28 cellular contexts compared by ENCODE assay signal in the genomic region with DNA sequence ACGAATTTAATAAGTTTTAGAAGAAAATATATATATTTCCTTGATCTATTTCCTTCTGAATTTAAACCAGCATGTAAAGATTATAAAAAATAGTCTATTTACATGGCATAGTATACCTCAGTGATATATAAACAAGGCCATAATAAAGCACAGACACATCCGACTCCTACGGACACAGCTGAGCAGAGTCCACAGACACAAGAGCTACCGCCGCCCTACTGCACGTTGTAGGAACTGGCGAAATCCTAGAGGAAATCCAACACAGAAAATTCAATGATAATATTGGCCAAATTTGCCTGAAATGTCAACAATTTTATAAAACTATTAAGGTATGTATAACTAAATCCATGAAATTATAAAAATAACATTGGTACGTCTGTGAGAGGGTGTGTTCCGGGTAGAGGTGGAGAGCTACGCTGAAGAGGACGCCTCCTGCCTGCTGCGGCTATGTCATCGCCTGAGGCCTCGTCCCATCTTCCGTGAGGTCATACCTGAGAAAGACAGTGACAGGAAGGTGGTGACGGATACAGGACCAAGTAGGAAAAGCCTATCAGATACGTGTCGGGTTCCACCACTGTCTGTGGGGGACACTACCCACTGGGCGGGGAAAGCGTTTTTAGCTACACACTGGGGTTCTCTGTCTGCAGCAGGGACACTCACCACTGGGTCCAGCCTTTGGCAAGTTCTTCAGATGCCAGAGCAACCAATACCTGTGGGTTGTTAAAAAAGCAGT. TPM values are rescaled to one million over a fixed set of nuclear protein-coding genes. Genes with fewer than 3 reads are reported as not detected.
DNase-seq lines count a peak whose midpoint lies in the region; ATAC-seq and TF ChIP-seq lines count a peak whose summit lies in the region.
"Had no signal": no experiment of that assay in that cellular context is flagged by ENCODE, and none has a peak within 500 bp of the region (broad histone marks: within the 10 kb centered on the region; RNA-seq: fewer than 3 reads in every experiment).

No MANE protein-coding gene starts in this region.

- no peaks in the 10 kb centered on the region for H3K4me1 ChIP-seq in right cardiac atrium (ENCODE audit: control insufficient read depth, insufficient read depth, low read length)
- H3K4me1 ChIP-seq: body of pancreas, colonic mucosa, psoas muscle, stomach had no signal

- intact Hi-C loops in activated CD8-positive, alpha-beta T cell treated with anti-CD3 and anti-CD28 coated beads for 36 hours (cut with micrococcal nuclease): no loop called here
- intact Hi-C loops in right cardiac atrium (cut with DNase I): no loop called here

- ATAC-seq in activated CD8-positive, alpha-beta T cell treated with anti-CD3 and anti-CD28 coated beads, Interleukin-2, amount 10 ng/mL, durations not matched to agents 7 days and 5 days: no peak
- no peak for ATAC-seq in activated CD8-positive, alpha-beta T cell treated with anti-CD3 and anti-CD28 coated beads for 36 hours
- ATAC-seq in stimulated activated effector memory CD8-positive, alpha-beta T cell treated with anti-CD3 and anti-CD28 coated beads, Interleukin-12 subunit alpha, Interleukin-12 subunit beta, amount 100 ng/mL, for 72 hours: no peak
- no peak for ATAC-seq in right cardiac atrium
- ATAC-seq: activated T-cell treated with anti-CD3 and anti-CD28 coated beads, Interleukin-2, amount 50 U/mL, for 72 hours; body of pancreas; naive thymus-derived CD8-positive, alpha-beta T cell; T-cell had no signal

- H3K9me3 Mint-ChIP-seq in activated CD8-positive, alpha-beta T cell treated with anti-CD3 and anti-CD28 coated beads, Interleukin-2, amount 10 ng/mL, durations not matched to agents 7 days and 5 days (ENCODE audit: insufficient read depth): no peaks in the 10 kb centered on the region
- no peaks in the 10 kb centered on the region for H3K9me3 Mint-ChIP-seq in activated CD8-positive, alpha-beta T cell treated with anti-CD3 and anti-CD28 coated beads for 36 hours
- no peaks in the 10 kb centered on the region for H3K9me3 Mint-ChIP-seq in endothelial cell (ENCODE audit: unreplicated experiment)
- H3K9me3 Mint-ChIP-seq in stimulated activated effector memory CD8-positive, alpha-beta T cell treated with anti-CD3 and anti-CD28 coated beads, Interleukin-12 subunit alpha, Interleukin-12 subunit beta, amount 100 ng/mL, for 72 hours: no peaks in the 10 kb centered on the region
- H3K9me3 Mint-ChIP-seq: activated naive CD8-positive, alpha-beta T cell treated with anti-CD3 and anti-CD28 coated beads, Interleukin-2, amount 10 ng/mL, durations not matched to agents 7 days and 5 days; activated T-cell treated with anti-CD3 and anti-CD28 coated beads, Interleukin-2, amount 50 U/mL, for 72 hours; CD4-positive, CD25-positive, alpha-beta regulatory T cell; memory B cell; naive thymus-derived CD8-positive, alpha-beta T cell; T-cell had no signal

- no peak overlapping the region for H3K27ac ChIP-seq in right cardiac atrium (ENCODE audit: low read length)
- H3K27ac ChIP-seq: body of pancreas, colonic mucosa, psoas muscle, skin epidermis, stomach had no signal

- no peaks in the 10 kb centered on the region for H3K27me3 Mint-ChIP-seq in activated CD8-positive, alpha-beta T cell treated with anti-CD3 and anti-CD28 coated beads, Interleukin-2, amount 10 ng/mL, durations not matched to agents 7 days and 5 days (ENCODE audit: low read depth)
- no peaks in the 10 kb centered on the region for H3K27me3 Mint-ChIP-seq in activated CD8-positive, alpha-beta T cell treated with anti-CD3 and anti-CD28 coated beads for 36 hours
- peaks cover 3% of the 10 kb centered on the region for H3K27me3 Mint-ChIP-seq in endothelial cell (ENCODE audit: unreplicated experiment)
- H3K27me3 Mint-ChIP-seq: activated naive CD8-positive, alpha-beta T cell treated with anti-CD3 and anti-CD28 coated beads, Interleukin-2, amount 10 ng/mL, durations not matched to agents 7 days and 5 days; CD4-positive, CD25-positive, alpha-beta regulatory T cell; memory B cell; naive thymus-derived CD8-positive, alpha-beta T cell; T-cell had no signal

- CTCF ChIA-PET in activated CD8-positive, alpha-beta T cell treated with anti-CD3 and anti-CD28 coated beads, Interleukin-2, amount 10 ng/mL, durations not matched to agents 7 days and 5 days (lab: Charles Lee): interaction anchor here (0.6 to 1.8 kb wide), 6 partner anchors 12 to 243 kb away, joined by 3 to 7 read pairs (median 4); no protein-coding TSS in a partner anchor
- CTCF ChIA-PET in activated CD8-positive, alpha-beta T cell treated with anti-CD3 and anti-CD28 coated beads for 36 hours (lab: Charles Lee): interaction anchor here (2.1 kb wide), 1 partner anchor 14 kb away, joined by 4 read pairs; no protein-coding TSS in a partner anchor

- no peaks in the 10 kb centered on the region for H3K27me3 ChIP-seq in right cardiac atrium (ENCODE audit: control insufficient read depth, insufficient read depth)
- H3K27me3 ChIP-seq: body of pancreas, colonic mucosa, stomach had no signal

- peak overlapping the region; percentile 44 for H3K27ac Mint-ChIP-seq in activated CD8-positive, alpha-beta T cell treated with anti-CD3 and anti-CD28 coated beads, Interleukin-2, amount 10 ng/mL, durations not matched to agents 7 days and 5 days
- no peak overlapping the region for H3K27ac Mint-ChIP-seq in activated CD8-positive, alpha-beta T cell treated with anti-CD3 and anti-CD28 coated beads for 36 hours
- H3K27ac Mint-ChIP-seq in endothelial cell (ENCODE audit: unreplicated experiment): peak overlapping the region; percentile 21
- H3K27ac Mint-ChIP-seq in stimulated activated effector memory CD8-positive, alpha-beta T cell treated with anti-CD3 and anti-CD28 coated beads, Interleukin-12 subunit alpha, Interleukin-12 subunit beta, amount 100 ng/mL, for 72 hours: peak overlapping the region; percentile 4
- H3K27ac Mint-ChIP-seq: activated naive CD8-positive, alpha-beta T cell treated with anti-CD3 and anti-CD28 coated beads, Interleukin-2, amount 10 ng/mL, durations not matched to agents 7 days and 5 days; memory B cell had no signal

- DNase-seq in activated CD8-positive, alpha-beta T cell treated with anti-CD3 and anti-CD28 coated beads, Interleukin-2, amount 10 ng/mL, durations not matched to agents 7 days and 5 days: no peak
- DNase-seq in activated CD8-positive, alpha-beta T cell treated with anti-CD3 and anti-CD28 coated beads for 36 hours: no peak
- DNase-seq in LNCaP clone FGC (ENCODE audit: low read depth) (no peak), endothelial cell (ENCODE audit: low spot score) (no peak), right cardiac atrium (no peak)
- peak in 1 of 2 donors; percentile 40 for DNase-seq in stimulated activated effector memory CD8-positive, alpha-beta T cell treated with anti-CD3 and anti-CD28 coated beads, Interleukin-12 subunit alpha, Interleukin-12 subunit beta, amount 100 ng/mL, for 72 hours (ENCODE audit: low spot score in 2 of 2)
- no peak for DNase-seq in stimulated activated naive CD4-positive, alpha-beta T cell (lab: John Stamatoyannopoulos, UW)
- no peak for DNase-seq in stimulated activated CD4-positive, alpha-beta T cell treated with anti-CD3 and anti-CD28 coated beads, Interleukin-4, amount 100 ng/mL, for 4 hours
- DNase-seq: ACHN; activated CD4-positive, alpha-beta T cell treated with anti-CD3 and anti-CD28 coated beads, Interleukin-2, amount 50 U/mL, for 48 hours; activated naive CD8-positive, alpha-beta T cell treated with anti-CD3 and anti-CD28 coated beads, Interleukin-2, amount 10 ng/mL, durations not matched to agents 7 days and 5 days; activated T-cell treated with anti-CD3 and anti-CD28 coated beads, Interleukin-2, amount 50 U/mL, for 72 hours; body of pancreas; CD4-positive, CD25-positive, alpha-beta regulatory T cell; colonic mucosa; DMS79 treated with DMSO at 0.1 percent for 48 hours; KG1; kidney; naive thymus-derived CD8-positive, alpha-beta T cell; NCI-H1105; NCI-H2107; NCI-H524; psoas muscle; Right ventricle myocardium superior; stomach; T-cell had no signal

- H3K9me3 ChIP-seq in right cardiac atrium (ENCODE audit: control insufficient read depth, low read length): no peaks in the 10 kb centered on the region
- H3K9me3 ChIP-seq: body of pancreas, colonic mucosa, psoas muscle, stomach had no signal

- H3K36me3 Mint-ChIP-seq in activated CD8-positive, alpha-beta T cell treated with anti-CD3 and anti-CD28 coated beads, Interleukin-2, amount 10 ng/mL, durations not matched to agents 7 days and 5 days (ENCODE audit: low read depth): peaks cover 58% of the 10 kb centered on the region
- H3K36me3 Mint-ChIP-seq in activated CD8-positive, alpha-beta T cell treated with anti-CD3 and anti-CD28 coated beads for 36 hours (ENCODE audit: low read depth): peaks cover 30% of the 10 kb centered on the region
- peaks cover 29% of the 10 kb centered on the region for H3K36me3 Mint-ChIP-seq in endothelial cell (ENCODE audit: low read depth, unreplicated experiment)
- peaks cover 93% of the 10 kb centered on the region for H3K36me3 Mint-ChIP-seq in stimulated activated effector memory CD8-positive, alpha-beta T cell treated with anti-CD3 and anti-CD28 coated beads, Interleukin-12 subunit alpha, Interleukin-12 subunit beta, amount 100 ng/mL, for 72 hours

- POLR2A ChIA-PET in activated CD8-positive, alpha-beta T cell treated with anti-CD3 and anti-CD28 coated beads, Interleukin-2, amount 10 ng/mL, durations not matched to agents 7 days and 5 days (lab: Charles Lee): no interaction called here
- POLR2A ChIA-PET in activated CD8-positive, alpha-beta T cell treated with anti-CD3 and anti-CD28 coated beads for 36 hours (lab: Charles Lee): no interaction called here

- H3K4me1 Mint-ChIP-seq in activated CD8-positive, alpha-beta T cell treated with anti-CD3 and anti-CD28 coated beads, Interleukin-2, amount 10 ng/mL, durations not matched to agents 7 days and 5 days (ENCODE audit: low read depth): peaks cover 14% of the 10 kb centered on the region
- H3K4me1 Mint-ChIP-seq in activated CD8-positive, alpha-beta T cell treated with anti-CD3 and anti-CD28 coated beads for 36 hours (ENCODE audit: low read depth): peaks cover 2% of the 10 kb centered on the region
- H3K4me1 Mint-ChIP-seq in endothelial cell (ENCODE audit: unreplicated experiment): peaks cover 6% of the 10 kb centered on the region
- peaks cover 10% of the 10 kb centered on the region for H3K4me1 Mint-ChIP-seq in stimulated activated effector memory CD8-positive, alpha-beta T cell treated with anti-CD3 and anti-CD28 coated beads, Interleukin-12 subunit alpha, Interleukin-12 subunit beta, amount 100 ng/mL, for 72 hours
- H3K4me1 Mint-ChIP-seq: memory B cell, T-cell had no signal

- H3K4me3 Mint-ChIP-seq in activated CD8-positive, alpha-beta T cell treated with anti-CD3 and anti-CD28 coated beads, Interleukin-2, amount 10 ng/mL, durations not matched to agents 7 days and 5 days: no peak overlapping the region
- no peak overlapping the region for H3K4me3 Mint-ChIP-seq in activated CD8-positive, alpha-beta T cell treated with anti-CD3 and anti-CD28 coated beads for 36 hours
- H3K4me3 Mint-ChIP-seq in endothelial cell (ENCODE audit: unreplicated experiment): no peak overlapping the region
- H3K4me3 Mint-ChIP-seq in stimulated activated effector memory CD8-positive, alpha-beta T cell treated with anti-CD3 and anti-CD28 coated beads, Interleukin-12 subunit alpha, Interleukin-12 subunit beta, amount 100 ng/mL, for 72 hours: no peak overlapping the region
- H3K4me3 Mint-ChIP-seq: activated naive CD8-positive, alpha-beta T cell treated with anti-CD3 and anti-CD28 coated beads, Interleukin-2, amount 10 ng/mL, durations not matched to agents 7 days and 5 days; activated T-cell treated with anti-CD3 and anti-CD28 coated beads, Interleukin-2, amount 50 U/mL, for 72 hours; CD4-positive, CD25-positive, alpha-beta regulatory T cell; memory B cell; T-cell had no signal

- 96% methylated on average over 20 of the region's 20 CpGs for WGBS in right cardiac atrium

- H3K4me3 ChIP-seq in LNCaP clone FGC (ENCODE audit: low read depth, low read length): no peak overlapping the region
- no peak overlapping the region for H3K4me3 ChIP-seq in right cardiac atrium (ENCODE audit: low read length)
- H3K4me3 ChIP-seq: body of pancreas, colonic mucosa, psoas muscle, skin epidermis, stomach had no signal

- TF ChIP-seq CTCF in activated CD8-positive, alpha-beta T cell treated with anti-CD3 and anti-CD28 coated beads for 36 hours (IDR thresholded peaks at IDR 0.05): no peak
- peak; percentile 18; the same call in 1 of the 2 replicates for TF ChIP-seq CTCF in LNCaP clone FGC (IDR thresholded peaks at IDR 0.05; ENCODE audit: control insufficient read depth, extremely low read depth, insufficient read depth)
- TF ChIP-seq CTCF in endothelial cell (IDR thresholded peaks at IDR 0.05; ENCODE audit: unreplicated experiment): no peak

RNA-seq across cellular contexts. Expression of gene NCAPG2, which starts 29.3 kb away (rescaled TPM):
- total RNA-seq in activated CD8-positive, alpha-beta T cell treated with anti-CD3 and anti-CD28 coated beads, Interleukin-2, amount 10 ng/mL, durations not matched to agents 7 days and 5 days: 100 to 1,000 TPM; 154 TPM
- total RNA-seq in activated CD8-positive, alpha-beta T cell treated with anti-CD3 and anti-CD28 coated beads for 36 hours: 100 to 1,000 TPM; 108 to 113 TPM
- total RNA-seq in endothelial cell (ENCODE audit: unreplicated experiment): 25.6 TPM
- total RNA-seq in right cardiac atrium: 1 to 10 TPM; 5.3 to 8.5 (median 6.8) TPM
- 2.3 TPM for polyA plus RNA-seq in right cardiac atrium
